Comparison of ENCODE assay signal across 8 cellular contexts in genomic region chr19:45200614-45201013, GRCh38. TPM values are rescaled to one million over a fixed set of nuclear protein-coding genes. Genes with fewer than 3 reads are reported as not detected.
A peak's percentile ranks its signal among the peaks of the same experiment; 100 is the strongest.
DNase-seq lines count a peak whose midpoint lies in the region; ATAC-seq and TF ChIP-seq lines count a peak whose summit lies in the region.

No MANE protein-coding gene starts in this region.

- no peak overlapping the region for H3K4me2 ChIP-seq in OCI-LY1 (ENCODE audit: low read length)

- H3K79me2 ChIP-seq in OCI-LY1 (ENCODE audit: insufficient read depth, low read length) = no peaks in the 10 kb centered on the region

- H3K27me3 ChIP-seq in OCI-LY1 (ENCODE audit: insufficient read depth, low read length) (peaks cover 6% of the 10 kb centered on the region; the same call in 1 of the 2 replicates), endodermal cell (ENCODE audit: control insufficient read depth, insufficient read depth, low read length, poor library complexity, severe bottlenecking) (peaks cover 4% of the 10 kb centered on the region)
- no peaks in the 10 kb centered on the region for H3K27me3 ChIP-seq in CD8-positive, alpha-beta memory T cell (ENCODE audit: insufficient read depth, low read length, poor library complexity, severe bottlenecking)

- TF ChIP-seq CTCF in GM12873 (IDR thresholded peaks at IDR 0.05; ENCODE audit: insufficient read depth, low read depth, low read length, missing control alignments) (peak; percentile 13), OCI-LY1 (IDR thresholded peaks at IDR 0.05; ENCODE audit: low read length) (peak; percentile 24; the same call in 1 of the 2 replicates), endodermal cell (conservative IDR thresholded peaks at IDR 0.05) (peak; percentile 79)

- no peak overlapping the region for H3K9ac ChIP-seq in OCI-LY1 (ENCODE audit: low read length)
- no peak overlapping the region for H3K9ac ChIP-seq in endodermal cell (ENCODE audit: extremely low read depth, low read length, poor library complexity, severe bottlenecking)

- no peaks in the 10 kb centered on the region for H3K9me3 ChIP-seq in OCI-LY1 (ENCODE audit: low read length)
- no peaks in the 10 kb centered on the region for H3K9me3 ChIP-seq in endodermal cell (ENCODE audit: control insufficient read depth, low read length)
- no peaks in the 10 kb centered on the region for H3K9me3 ChIP-seq in CD8-positive, alpha-beta memory T cell (ENCODE audit: low read length)

- H3K36me3 ChIP-seq in OCI-LY1 (ENCODE audit: insufficient read depth, low read length) = no peaks in the 10 kb centered on the region; the same call in 1 of the 2 replicates
- H3K36me3 ChIP-seq in endodermal cell (ENCODE audit: control insufficient read depth, insufficient read depth, low read length) = no peaks in the 10 kb centered on the region
- H3K36me3 ChIP-seq in CD8-positive, alpha-beta memory T cell (ENCODE audit: insufficient read depth, low read length) = no peaks in the 10 kb centered on the region

- H3K9me2 ChIP-seq in OCI-LY1 (ENCODE audit: low read depth, low read length) = no peaks in the 10 kb centered on the region

- ATAC-seq in HG02973 (IDR thresholded peaks at IDR 0.05; ENCODE audit: unreplicated experiment) = no peak

- H4K20me1 ChIP-seq in OCI-LY1 (ENCODE audit: insufficient read depth, low read length) = no peaks in the 10 kb centered on the region

- peaks cover 20% of the 10 kb centered on the region for H3K27me3 Mint-ChIP-seq in endodermal cell (ENCODE audit: insufficient read depth)
- H3K27me3 Mint-ChIP-seq in CD8-positive, alpha-beta memory T cell = peaks cover 0 to 6% of the 10 kb centered on the region in 2 donors

- DNase-seq in endodermal cell = peak; percentile 86
- peak; percentile 35 for DNase-seq in myocyte (ENCODE audit: low read depth)
- no peak for DNase-seq in A172 (ENCODE audit: low spot score)
- no peak for DNase-seq in CD8-positive, alpha-beta memory T cell
- DNase-seq in SKM-1 treated with dmso at 0.1 percent for 144 hours (lab: John Stamatoyannopoulos, UW; ENCODE audit: unreplicated experiment) = no peak

- H3K27ac ChIP-seq in OCI-LY1 (ENCODE audit: low read depth, low read length, poor library complexity, severe bottlenecking) (no peak overlapping the region), endodermal cell (ENCODE audit: low read depth, low read length) (no peak overlapping the region)
- no peak overlapping the region for H3K27ac ChIP-seq in CD8-positive, alpha-beta memory T cell (ENCODE audit: low read depth, low read length)

- H3K4me3 ChIP-seq in OCI-LY1 (ENCODE audit: low read depth, low read length, poor library complexity, severe bottlenecking) (no peak overlapping the region), endodermal cell (ENCODE audit: low read length) (no peak overlapping the region)
- no peak overlapping the region for H3K4me3 ChIP-seq in CD8-positive, alpha-beta memory T cell (ENCODE audit: low read length)

- H3K27ac Mint-ChIP-seq in endodermal cell = no peak overlapping the region
- no peak overlapping the region for H3K27ac Mint-ChIP-seq in CD8-positive, alpha-beta memory T cell

- no peaks in the 10 kb centered on the region for H3K9me3 Mint-ChIP-seq in endodermal cell
- no peaks in the 10 kb centered on the region for H3K9me3 Mint-ChIP-seq in CD8-positive, alpha-beta memory T cell

- no peaks in the 10 kb centered on the region for H3K36me3 Mint-ChIP-seq in endodermal cell (ENCODE audit: low read depth)
- H3K36me3 Mint-ChIP-seq in CD8-positive, alpha-beta memory T cell = peaks cover 0 to 6% (median 0%) of the 10 kb centered on the region in 3 donors

- no peaks in the 10 kb centered on the region for H3K4me1 Mint-ChIP-seq in endodermal cell
- no peaks in the 10 kb centered on the region for H3K4me1 Mint-ChIP-seq in CD8-positive, alpha-beta memory T cell

- no peaks in the 10 kb centered on the region for H3F3A ChIP-seq in OCI-LY1 (ENCODE audit: insufficient read depth, low read length)

- CTCF ChIA-PET in CD8-positive, alpha-beta memory T cell (lab: Charles Lee) = no interaction called here

- 65 to 73% methylated on average over 4 to 5 of the region's 5 CpGs for WGBS in endodermal cell (ENCODE audit: insufficient coverage in 1 of 2, insufficient read length in 1 of 2), 2 experiments

- H3K4me3 Mint-ChIP-seq in endodermal cell = no peak overlapping the region
- H3K4me3 Mint-ChIP-seq in CD8-positive, alpha-beta memory T cell = no peak overlapping the region

- POLR2A ChIA-PET in CD8-positive, alpha-beta memory T cell (lab: Charles Lee) = no interaction called here

- H3K4me1 ChIP-seq in OCI-LY1 (ENCODE audit: insufficient read depth, low read length, severe bottlenecking) = no peaks in the 10 kb centered on the region
- H3K4me1 ChIP-seq in endodermal cell (ENCODE audit: control insufficient read depth, insufficient read depth, low read length) = no peaks in the 10 kb centered on the region
- no peaks in the 10 kb centered on the region for H3K4me1 ChIP-seq in CD8-positive, alpha-beta memory T cell (ENCODE audit: insufficient read depth, low read length)

- no peak overlapping the region for H2AFZ ChIP-seq in OCI-LY1 (ENCODE audit: low read length)

RNA-seq across cellular contexts. Expression of gene BLOC1S3, which starts 22.0 kb away (rescaled TPM):
- total RNA-seq in endodermal cell (10 to 100 TPM in 1 of 2 donors, 1 to 10 TPM in 1; 9.4 to 11.3 TPM), myocyte (8.4 and 11.8 TPM in 2 replicates)
- polyA plus RNA-seq in endodermal cell (2013, experiment 1 of 2) = 4.8 TPM
- 4.9 TPM for polyA plus RNA-seq in endodermal cell (2013, experiment 2 of 2)
- polyA plus RNA-seq in myocyte (2012) = 8.8 TPM
- total RNA-seq in A172 (2014; rRNA removed; shearing (Covaris generic)) = 0.19 and 4.7 TPM in 2 replicates
- 10 to 100 TPM; 12.4 TPM for total RNA-seq in CD8-positive, alpha-beta memory T cell
- 19.9 TPM for polyA plus RNA-seq in CD8-positive, alpha-beta memory T cell

RNA-seq across cellular contexts. Expression of gene TRAPPC6A, which starts 22.6 kb away (rescaled TPM):
- 10 to 100 TPM; 56.6 to 79.1 TPM for total RNA-seq in endodermal cell
- polyA plus RNA-seq in endodermal cell (2013, experiment 1 of 2) = 35.0 TPM
- 33.3 TPM for polyA plus RNA-seq in endodermal cell (2013, experiment 2 of 2)
- total RNA-seq in myocyte = 26.9 and 29.4 TPM in 2 replicates
- polyA plus RNA-seq in myocyte (2012) = 49.8 TPM
- total RNA-seq in A172 (2014; rRNA removed; shearing (Covaris generic)) = 6.9 TPM in 2 replicates
- total RNA-seq in CD8-positive, alpha-beta memory T cell = 10 to 100 TPM; 22.7 to 24.3 TPM
- 151 TPM for polyA plus RNA-seq in CD8-positive, alpha-beta memory T cell

RNA-seq across cellular contexts. Expression of gene NKPD1, which starts 39.8 kb away (rescaled TPM):
- total RNA-seq in endodermal cell = under 1 TPM; 0.15 to 0.22 TPM
- 0.25 TPM for polyA plus RNA-seq in endodermal cell (2013, experiment 1 of 2)
- polyA plus RNA-seq in endodermal cell (2013, experiment 2 of 2) = 0.21 TPM
- total RNA-seq in myocyte = 0.10 and 0.13 TPM in 2 replicates
- 0.13 TPM for polyA plus RNA-seq in myocyte (2012)
- not detected in 2 replicates for total RNA-seq in A172 (2014; rRNA removed; shearing (Covaris generic))
- total RNA-seq in CD8-positive, alpha-beta memory T cell = under 1 TPM; 0.13 to 0.18 TPM
- 0.20 TPM for polyA plus RNA-seq in CD8-positive, alpha-beta memory T cell

RNA-seq across cellular contexts. Expression of gene EXOC3L2, which starts 44.6 kb away (rescaled TPM):
- total RNA-seq in endodermal cell (under 1 TPM in 1 of 2 donors, not detected in 1; 0.11 TPM), myocyte (not detected in 2 replicates)
- 1.2 TPM for polyA plus RNA-seq in endodermal cell (2013, experiment 1 of 2)
- 1.3 TPM for polyA plus RNA-seq in endodermal cell (2013, experiment 2 of 2)
- 0.04 TPM for polyA plus RNA-seq in myocyte (2012)
- 0.34 TPM in 1 of 2 replicates, not detected in the other for total RNA-seq in A172 (2014; rRNA removed; shearing (Covaris generic))
- total RNA-seq in CD8-positive, alpha-beta memory T cell = not detected
- polyA plus RNA-seq in CD8-positive, alpha-beta memory T cell = not detected

RNA-seq across cellular contexts. Expression of gene MARK4, which starts 50.5 kb away (rescaled TPM):
- total RNA-seq in endodermal cell (10 to 100 TPM; 74.6 to 90.6 TPM), myocyte (20.9 and 26.7 TPM in 2 replicates)
- polyA plus RNA-seq in endodermal cell (2013, experiment 1 of 2) = 40.4 TPM
- 34.5 TPM for polyA plus RNA-seq in endodermal cell (2013, experiment 2 of 2)
- 35.5 TPM for polyA plus RNA-seq in myocyte (2012)
- total RNA-seq in A172 (2014; rRNA removed; shearing (Covaris generic)) = 4.6 and 5.6 TPM in 2 replicates
- 10 to 100 TPM; 20.2 to 21.2 TPM for total RNA-seq in CD8-positive, alpha-beta memory T cell
- 2.6 TPM for polyA plus RNA-seq in CD8-positive, alpha-beta memory T cell

Comparison
In these comparisons a context has a peak if more than half of its experiments do, and no peak if none do; other contexts are left out.
1. CTCF ChIP-seq: peak in every context shown above with its lines; median percentile 79 in endodermal cell; 24 in OCI-LY1; 13 in GM12873.
2. DNase-seq: peak in endodermal cell (single experiment) and myocyte (single experiment); none in A172 (single experiment), CD8-positive, alpha-beta memory T cell (0 of 5) and SKM-1 treated with dmso at 0.1 percent for 144 hours (single experiment).